ENCODE assay signal across 11 cellular contexts in genomic region chr14:55386037-55386798, GRCh38. TPM values are rescaled to one million over a fixed set of nuclear protein-coding genes. Genes with fewer than 3 reads are reported as not detected.
DNase-seq lines count a peak whose midpoint lies in the region; ATAC-seq and TF ChIP-seq lines count a peak whose summit lies in the region.
"Had no signal": no experiment of that assay in that cellular context is flagged by ENCODE, and none has a peak within 500 bp of the region (broad histone marks: within the 10 kb centered on the region; RNA-seq: fewer than 3 reads in every experiment).

No MANE protein-coding gene starts in this region.

- H3K36me3 Mint-ChIP-seq in activated CD8-positive, alpha-beta memory T cell treated with anti-CD3 and anti-CD28 coated beads, Interleukin-2, amount 10 ng/mL, durations not matched to agents 7 days and 5 days, result peaks cover 21% of the 10 kb centered on the region
- H3K36me3 Mint-ChIP-seq in activated CD4-positive, alpha-beta T cell treated with anti-CD3 and anti-CD28 coated beads, Interleukin-2, amount 10 ng/mL, durations not matched to agents 24 days and 14 days (ENCODE audit: low read depth), result peaks cover 64% of the 10 kb centered on the region

- no peak for TF ChIP-seq CTCF in BE2C (IDR thresholded peaks at IDR 0.05; ENCODE audit: low read depth, low read length)

- no peaks in the 10 kb centered on the region for H3K9me3 Mint-ChIP-seq in activated CD8-positive, alpha-beta memory T cell treated with anti-CD3 and anti-CD28 coated beads, Interleukin-2, amount 10 ng/mL, durations not matched to agents 7 days and 5 days (ENCODE audit: low read depth)
- peaks cover 7% of the 10 kb centered on the region for H3K9me3 Mint-ChIP-seq in activated CD4-positive, alpha-beta T cell treated with anti-CD3 and anti-CD28 coated beads, Interleukin-2, amount 10 ng/mL, durations not matched to agents 24 days and 14 days
- H3K9me3 Mint-ChIP-seq in stimulated activated naive CD8-positive, alpha-beta T cell treated with anti-CD3 and anti-CD28 coated beads, Interleukin-15, amount 100 ng/mL, for 72 hours, result no peaks in the 10 kb centered on the region

- no peaks in the 10 kb centered on the region for H3K27me3 ChIP-seq in BE2C

- intact Hi-C loops in activated CD4-positive, alpha-beta T cell treated with anti-CD3 and anti-CD28 coated beads, Interleukin-2, amount 10 ng/mL, durations not matched to agents 24 days and 14 days (cut with micrococcal nuclease), result loop anchor here (1.0 to 2.0 kb wide), 4 partner anchors 12 to 47 kb away; partner anchors contain the start of gene ATG14

- peak overlapping the region; percentile 76 for H3K27ac Mint-ChIP-seq in activated CD8-positive, alpha-beta memory T cell treated with anti-CD3 and anti-CD28 coated beads, Interleukin-2, amount 10 ng/mL, durations not matched to agents 7 days and 5 days
- peak overlapping the region; percentile 97 for H3K27ac Mint-ChIP-seq in activated CD4-positive, alpha-beta T cell treated with anti-CD3 and anti-CD28 coated beads, Interleukin-2, amount 10 ng/mL, durations not matched to agents 24 days and 14 days
- H3K27ac Mint-ChIP-seq in stimulated activated naive CD8-positive, alpha-beta T cell treated with anti-CD3 and anti-CD28 coated beads, Interleukin-15, amount 100 ng/mL, for 72 hours, result peak overlapping the region; percentile 95

- no peaks in the 10 kb centered on the region for H3K27me3 Mint-ChIP-seq in activated CD8-positive, alpha-beta memory T cell treated with anti-CD3 and anti-CD28 coated beads, Interleukin-2, amount 10 ng/mL, durations not matched to agents 7 days and 5 days
- H3K27me3 Mint-ChIP-seq in activated CD4-positive, alpha-beta T cell treated with anti-CD3 and anti-CD28 coated beads, Interleukin-2, amount 10 ng/mL, durations not matched to agents 24 days and 14 days, result no peaks in the 10 kb centered on the region
- no peaks in the 10 kb centered on the region for H3K27me3 Mint-ChIP-seq in stimulated activated naive CD8-positive, alpha-beta T cell treated with anti-CD3 and anti-CD28 coated beads, Interleukin-15, amount 100 ng/mL, for 72 hours

- peak; percentile 42 for DNase-seq in activated CD8-positive, alpha-beta memory T cell treated with anti-CD3 and anti-CD28 coated beads, Interleukin-2, amount 10 ng/mL, durations not matched to agents 7 days and 5 days
- no peak for DNase-seq in activated CD8-positive, alpha-beta memory T cell treated with anti-CD3 and anti-CD28 coated beads, Interleukin-2, amount 50 U/mL, for 48 hours
- peak; percentile 73 for DNase-seq in activated CD4-positive, alpha-beta T cell treated with anti-CD3 and anti-CD28 coated beads, Interleukin-2, amount 10 ng/mL, durations not matched to agents 24 days and 14 days
- DNase-seq in fibroblast of peridontal ligament (ENCODE audit: extremely low read depth) (peak; percentile 38), BE2C (no peak), Kasumi-1 (lab: John Stamatoyannopoulos, UW) (no peak)
- DNase-seq in stimulated activated naive CD8-positive, alpha-beta T cell treated with anti-CD3 and anti-CD28 coated beads, Interleukin-15, amount 100 ng/mL, for 72 hours, result no peak
- DNase-seq: cortex of kidney, retina, T1000 had no signal

- H3K36me3 ChIP-seq in BE2C, result peaks cover 11% of the 10 kb centered on the region

- H3K9me3 ChIP-seq in BE2C, result no peaks in the 10 kb centered on the region

- peaks cover 19% of the 10 kb centered on the region for H3K4me1 Mint-ChIP-seq in activated CD8-positive, alpha-beta memory T cell treated with anti-CD3 and anti-CD28 coated beads, Interleukin-2, amount 10 ng/mL, durations not matched to agents 7 days and 5 days
- peaks cover 52% of the 10 kb centered on the region for H3K4me1 Mint-ChIP-seq in activated CD4-positive, alpha-beta T cell treated with anti-CD3 and anti-CD28 coated beads, Interleukin-2, amount 10 ng/mL, durations not matched to agents 24 days and 14 days
- peaks cover 50% of the 10 kb centered on the region for H3K4me1 Mint-ChIP-seq in stimulated activated naive CD8-positive, alpha-beta T cell treated with anti-CD3 and anti-CD28 coated beads, Interleukin-15, amount 100 ng/mL, for 72 hours

- H3K4me1 ChIP-seq in BE2C, result no peaks in the 10 kb centered on the region

- CTCF ChIA-PET in activated CD8-positive, alpha-beta memory T cell treated with anti-CD3 and anti-CD28 coated beads, Interleukin-2, amount 10 ng/mL, durations not matched to agents 7 days and 5 days (lab: Charles Lee), result interaction anchor here (0.7 to 2.0 kb wide), 5 partner anchors 9 to 116 kb away, joined by 3 to 6 read pairs (median 3); partner anchors contain the start of gene ATG14

- peak; percentile 79 for ATAC-seq in activated CD8-positive, alpha-beta memory T cell treated with anti-CD3 and anti-CD28 coated beads, Interleukin-2, amount 10 ng/mL, durations not matched to agents 7 days and 5 days
- peak; percentile 61 for ATAC-seq in stimulated activated naive CD8-positive, alpha-beta T cell treated with anti-CD3 and anti-CD28 coated beads, Interleukin-15, amount 100 ng/mL, for 72 hours
- ATAC-seq in GM19324 (IDR thresholded peaks at IDR 0.05; ENCODE audit: low FRiP score, unreplicated experiment), result no peak

- H3K4me3 ChIP-seq in BE2C (ENCODE audit: low read depth, low read length), result no peak overlapping the region

- H3K4me3 Mint-ChIP-seq in activated CD8-positive, alpha-beta memory T cell treated with anti-CD3 and anti-CD28 coated beads, Interleukin-2, amount 10 ng/mL, durations not matched to agents 7 days and 5 days, result peak overlapping the region; percentile 42
- peak overlapping the region; percentile 65 for H3K4me3 Mint-ChIP-seq in activated CD4-positive, alpha-beta T cell treated with anti-CD3 and anti-CD28 coated beads, Interleukin-2, amount 10 ng/mL, durations not matched to agents 24 days and 14 days
- H3K4me3 Mint-ChIP-seq in stimulated activated naive CD8-positive, alpha-beta T cell treated with anti-CD3 and anti-CD28 coated beads, Interleukin-15, amount 100 ng/mL, for 72 hours, result peak overlapping the region; percentile 42 to 55

RNA-seq across cellular contexts. Expression of gene ATG14, which starts 25.4 kb away (rescaled TPM):
- total RNA-seq in activated CD8-positive, alpha-beta memory T cell treated with anti-CD3 and anti-CD28 coated beads, Interleukin-2, amount 10 ng/mL, durations not matched to agents 7 days and 5 days, result 1 to 10 TPM; 4.3 to 4.8 TPM
- 4.9 and 5.8 TPM in 2 replicates for total RNA-seq in activated CD4-positive, alpha-beta T cell treated with anti-CD3 and anti-CD28 coated beads, Interleukin-2, amount 10 ng/mL, durations not matched to agents 24 days and 14 days
- polyA plus RNA-seq in BE2C (2012; ENCODE audit: insufficient read depth, insufficient read length, low read depth), result 2.5 TPM

RNA-seq across cellular contexts. Expression of gene TBPL2, which starts 54.2 kb away (rescaled TPM):
- total RNA-seq in activated CD8-positive, alpha-beta memory T cell treated with anti-CD3 and anti-CD28 coated beads, Interleukin-2, amount 10 ng/mL, durations not matched to agents 7 days and 5 days, result not detected
- total RNA-seq in activated CD4-positive, alpha-beta T cell treated with anti-CD3 and anti-CD28 coated beads, Interleukin-2, amount 10 ng/mL, durations not matched to agents 24 days and 14 days, result not detected in 2 replicates
- polyA plus RNA-seq in BE2C (2012; ENCODE audit: insufficient read depth, insufficient read length, low read depth), result not detected

Comparison
In these comparisons a context has a peak if more than half of its experiments do, and no peak if none do; other contexts are left out.
1. DNase-seq: peak in activated CD8-positive, alpha-beta memory T cell treated with anti-CD3 and anti-CD28 coated beads, Interleukin-2, amount 10 ng/mL, durations not matched to agents 7 days and 5 days (single experiment), activated CD4-positive, alpha-beta T cell treated with anti-CD3 and anti-CD28 coated beads, Interleukin-2, amount 10 ng/mL, durations not matched to agents 24 days and 14 days (single experiment) and fibroblast of peridontal ligament (single experiment); none in activated CD8-positive, alpha-beta memory T cell treated with anti-CD3 and anti-CD28 coated beads, Interleukin-2, amount 50 U/mL, for 48 hours (single experiment), stimulated activated naive CD8-positive, alpha-beta T cell treated with anti-CD3 and anti-CD28 coated beads, Interleukin-15, amount 100 ng/mL, for 72 hours (0 of 2), BE2C (single experiment) and Kasumi-1 (0 of 2).
2. Peak in every context shown above with its lines, with median percentiles within 50 percentile points of each other: H3K27ac Mint-ChIP-seq and H3K4me3 Mint-ChIP-seq.